1 cellular context compared by ENCODE assay signal in the genomic region with DNA sequence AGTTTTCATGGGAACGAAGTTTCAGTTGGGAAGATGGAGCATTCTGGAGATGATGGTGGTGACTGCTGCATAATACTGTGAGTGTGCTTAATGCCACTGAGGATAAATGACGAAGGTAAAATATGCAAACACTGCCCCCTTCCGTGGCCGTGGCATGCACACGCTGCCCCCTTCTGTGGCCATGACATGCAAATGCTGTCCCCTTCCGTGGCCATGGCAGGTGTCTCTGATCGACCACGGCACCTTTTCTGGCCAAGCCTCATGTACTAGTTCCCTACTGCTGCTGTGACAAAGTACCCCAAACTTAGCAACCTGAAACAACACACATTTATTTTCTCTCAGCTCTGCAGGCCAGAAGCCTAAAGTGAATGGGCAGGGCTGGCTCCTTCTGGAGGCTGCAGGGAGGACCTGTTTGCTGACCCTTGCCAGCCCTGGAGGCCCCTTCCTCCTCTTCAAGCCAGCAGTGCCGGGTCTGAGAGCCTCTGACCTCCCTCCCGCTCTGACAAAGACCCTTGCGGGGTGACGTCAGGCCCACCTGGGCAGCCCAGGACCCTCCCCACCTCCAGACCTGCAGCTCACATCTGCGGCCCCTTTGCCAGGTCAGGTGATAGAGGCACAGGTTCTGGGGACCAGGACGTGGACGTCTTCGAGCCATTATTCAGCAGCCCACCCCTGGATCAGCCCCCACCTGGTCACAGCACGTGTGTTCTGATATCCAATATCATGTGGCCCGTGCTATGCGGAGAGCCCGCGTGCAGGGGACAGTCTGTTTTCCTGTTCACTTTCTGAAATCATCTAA.
TF ChIP-seq lines count a peak whose summit lies in the region.

No MANE protein-coding gene starts in this region.

TF ChIP-seq in HCT116, 20 proteins besides CTCF, POLR2A, EP300 and RAD21 (continued from another document):
- TF ChIP-seq FOSL1 (IDR thresholded peaks at IDR 0.05; ENCODE audit: low read depth): no peak
- TF ChIP-seq, protein P1, sequence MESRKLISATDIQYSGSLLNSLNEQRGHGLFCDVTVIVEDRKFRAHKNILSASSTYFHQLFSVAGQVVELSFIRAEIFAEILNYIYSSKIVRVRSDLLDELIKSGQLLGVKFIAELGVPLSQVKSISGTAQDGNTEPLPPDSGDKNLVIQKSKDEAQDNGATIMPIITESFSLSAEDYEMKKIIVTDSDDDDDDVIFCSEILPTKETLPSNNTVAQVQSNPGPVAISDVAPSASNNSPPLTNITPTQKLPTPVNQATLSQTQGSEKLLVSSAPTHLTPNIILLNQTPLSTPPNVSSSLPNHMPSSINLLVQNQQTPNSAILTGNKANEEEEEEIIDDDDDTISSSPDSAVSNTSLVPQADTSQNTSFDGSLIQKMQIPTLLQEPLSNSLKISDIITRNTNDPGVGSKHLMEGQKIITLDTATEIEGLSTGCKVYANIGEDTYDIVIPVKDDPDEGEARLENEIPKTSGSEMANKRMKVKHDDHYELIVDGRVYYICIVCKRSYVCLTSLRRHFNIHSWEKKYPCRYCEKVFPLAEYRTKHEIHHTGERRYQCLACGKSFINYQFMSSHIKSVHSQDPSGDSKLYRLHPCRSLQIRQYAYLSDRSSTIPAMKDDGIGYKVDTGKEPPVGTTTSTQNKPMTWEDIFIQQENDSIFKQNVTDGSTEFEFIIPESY (IDR thresholded peaks at IDR 0.05; ENCODE audit: extremely low read depth, insufficient replicate concordance, low read length): no peak
- no peak for TF ChIP-seq CBX3 (IDR thresholded peaks at IDR 0.05; ENCODE audit: low read depth)
- TF ChIP-seq SP1 (IDR thresholded peaks at IDR 0.05; ENCODE audit: low read depth): no peak
- TF ChIP-seq SRF (IDR thresholded peaks at IDR 0.05; ENCODE audit: low read depth): no peak
- no peak for TF ChIP-seq JUND (IDR thresholded peaks at IDR 0.05)
